In the genomic region with DNA sequence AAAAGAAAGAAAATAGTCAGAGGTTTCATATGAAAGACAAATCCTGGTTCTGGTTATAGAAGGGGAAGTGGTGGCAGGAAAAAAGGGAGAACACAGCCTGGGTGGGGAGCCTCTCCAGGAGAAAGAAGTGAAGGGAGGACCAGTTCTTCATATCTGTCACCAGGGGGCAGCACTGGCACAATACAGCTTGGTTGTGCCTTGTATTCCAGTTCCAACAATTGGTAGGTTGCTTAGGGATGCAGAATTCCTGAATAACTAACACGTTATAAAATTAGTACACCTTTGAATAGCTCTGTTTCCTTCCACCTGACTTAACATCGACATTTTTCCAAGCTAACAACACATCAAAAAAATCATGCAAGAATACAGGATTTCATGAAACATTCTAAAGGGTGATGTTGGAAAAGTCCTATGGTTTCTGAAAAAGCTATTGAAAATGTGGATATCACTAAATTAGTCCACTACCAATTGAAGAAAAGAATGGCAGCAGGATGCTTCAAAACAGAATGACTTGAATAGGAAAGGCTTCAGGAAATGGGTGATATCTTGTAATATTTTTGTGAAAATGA, we compare ENCODE assay signal across 11 cellular contexts. TPM values are rescaled to one million over a fixed set of nuclear protein-coding genes. Genes with fewer than 3 reads are reported as not detected.
A peak's percentile ranks its signal among the peaks of the same experiment; 100 is the strongest.
DNase-seq lines count a peak whose midpoint lies in the region; ATAC-seq, FAIRE-seq and TF ChIP-seq lines count a peak whose summit lies in the region.
"Had no signal": no experiment of that assay in that cellular context is flagged by ENCODE, and none has a peak within 500 bp of the region (broad histone marks: within the 10 kb centered on the region; RNA-seq: fewer than 3 reads in every experiment).

No MANE protein-coding gene starts in this region.

- DNase-seq in A673 (ENCODE audit: low spot score): no peak
- DNase-seq in GM12864 (ENCODE audit: low read depth): no peak
- DNase-seq in PC-9: no peak
- DNase-seq in foreskin keratinocyte: no peak
- DNase-seq in GM10248 (ENCODE audit: extremely low spot score): no peak
- no peak for DNase-seq in D721Med (ENCODE audit: insufficient read length, low spot score)
- DNase-seq: DMS79 treated with DMSO at 0.1 percent for 48 hours, NCI-H1092 had no signal

- H2AFZ ChIP-seq in PC-9: no peak overlapping the region

- FAIRE-seq in D721Med (lab: Jason Lieb, UNC): no peak

- H3K4me1 ChIP-seq in A673 (ENCODE audit: insufficient read depth, low read length, poor library complexity, severe bottlenecking) (no peaks in the 10 kb centered on the region), PC-9 (replicated peaks; ENCODE audit: insufficient read depth) (no peaks in the 10 kb centered on the region), foreskin keratinocyte (no peaks in the 10 kb centered on the region)

- no peaks in the 10 kb centered on the region for H3K79me2 ChIP-seq in PC-9 (ENCODE audit: low read depth)

- H3K4me3 ChIP-seq in A673 (ENCODE audit: low read depth, low read length, poor library complexity, severe bottlenecking) (no peak overlapping the region), GM12864 (ENCODE audit: low read depth, low read length) (no peak overlapping the region), PC-9 (no peak overlapping the region)

- intact Hi-C loops in A673 (cut with micrococcal nuclease; ENCODE audit: unreplicated experiment): no loop called here
- intact Hi-C loops in PC-9 (cut with micrococcal nuclease; ENCODE audit: unreplicated experiment): no loop called here

- ATAC-seq in foreskin keratinocyte: no peak
- ATAC-seq in GM18519 (IDR thresholded peaks at IDR 0.05; ENCODE audit: low FRiP score, unreplicated experiment): no peak
- ATAC-seq in HG02642 (IDR thresholded peaks at IDR 0.05; ENCODE audit: poor library complexity, unreplicated experiment): no peak

- H3K27me3 ChIP-seq in A673 (replicated peaks; ENCODE audit: insufficient read depth, low read depth, low read length, poor library complexity): no peaks in the 10 kb centered on the region
- H3K27me3 ChIP-seq in PC-9 (ENCODE audit: insufficient read depth, low read depth): no peaks in the 10 kb centered on the region
- peaks cover 6% of the 10 kb centered on the region for H3K27me3 ChIP-seq in foreskin keratinocyte

- POLR2A ChIA-PET in A673 (lab: Charles Lee; ENCODE audit: low non-redundant PET): interaction anchor here (0.5 kb wide), 1 partner anchor 81 kb away, joined by 3 read pairs; no protein-coding TSS in a partner anchor
- POLR2A ChIA-PET in PC-9 (lab: Charles Lee; ENCODE audit: unreplicated experiment): no interaction called here
- POLR2A ChIA-PET in GM10248 (lab: Yijun Ruan, JAX): no interaction called here

- CTCF ChIA-PET in A673 (lab: Charles Lee): no interaction called here
- CTCF ChIA-PET in PC-9 (lab: Charles Lee): no interaction called here
- CTCF ChIA-PET in GM10248 (lab: Yijun Ruan, JAX): interaction anchor here (1.2 to 2.9 kb wide), 3 partner anchors 10 to 50 kb away, joined by 3 to 17 read pairs (median 7); no protein-coding TSS in a partner anchor

- no peaks in the 10 kb centered on the region for H3K9me2 ChIP-seq in PC-9 (ENCODE audit: insufficient read depth)

- peak; percentile 48 for TF ChIP-seq CTCF in A673 (conservative IDR thresholded peaks at IDR 0.05; ENCODE audit: low read depth, low read length)
- peak; percentile 58 for TF ChIP-seq CTCF in GM12864 (IDR thresholded peaks at IDR 0.05; ENCODE audit: low read depth, low read length, missing control alignments)
- TF ChIP-seq CTCF in PC-9 (conservative IDR thresholded peaks at IDR 0.05): peak; percentile 63
- TF ChIP-seq CTCF in foreskin keratinocyte (conservative IDR thresholded peaks at IDR 0.05): peak; percentile 54
- no peak for TF ChIP-seq CTCF in GM10248 (IDR thresholded peaks at IDR 0.05; ENCODE audit: control extremely low read depth, extremely low read depth, low read depth, missing control alignments)
- TF ChIP-seq CTCF in D721Med (IDR thresholded peaks at IDR 0.05; ENCODE audit: insufficient read depth, missing control alignments): no peak

- H3K9me3 ChIP-seq in A673 (ENCODE audit: low read depth, low read length, poor library complexity, severe bottlenecking): peaks cover 13% of the 10 kb centered on the region
- peaks cover 5% of the 10 kb centered on the region; the same call in 1 of the 2 replicates for H3K9me3 ChIP-seq in PC-9 (ENCODE audit: insufficient read depth, low read depth)

- no peaks in the 10 kb centered on the region for H3F3A ChIP-seq in PC-9 (ENCODE audit: insufficient read depth, low read depth)

- no peak overlapping the region for H3K4me2 ChIP-seq in PC-9

- no peaks in the 10 kb centered on the region for H4K20me1 ChIP-seq in PC-9 (ENCODE audit: insufficient read depth)

- BruUV-seq in A673 (replicated peaks; lab: Mats Ljungman, UMichigan) (no TSS peak), PC-9 (replicated peaks; lab: Mats Ljungman, UMichigan) (no TSS peak)

- H3K36me3 ChIP-seq in A673 (ENCODE audit: insufficient read depth, low read length, poor library complexity, severe bottlenecking) (no peaks in the 10 kb centered on the region), PC-9 (ENCODE audit: low read depth) (no peaks in the 10 kb centered on the region)

- H3K27ac ChIP-seq in A673 (ENCODE audit: low read depth, low read length, poor library complexity, severe bottlenecking) (no peak overlapping the region), PC-9 (no peak overlapping the region), foreskin keratinocyte (no peak overlapping the region)

RNA-seq across cellular contexts. Expression of a gene that starts 52.9 kb away (rescaled TPM):
- total RNA-seq in A673 (2021) (not detected in 2 replicates), PC-9 (2021) (2.2 TPM in 2 replicates), foreskin keratinocyte (not detected in 2 replicates)
- polyA plus RNA-seq in foreskin keratinocyte: not detected in 2 replicates
- total RNA-seq: activated T-helper 2 cell treated with anti-CD3 and anti-CD28 coated beads, Interferon-gamma antibody, Interleukin-2, Interleukin-4, amounts not matched to agents 10 μg/mL and 5 μg/mL and 100 μg/mL, durations not matched to agents 14 hours and 24 hours and 36 hours had no signal

Comparison
In these comparisons a context has a peak if more than half of its experiments do, and no peak if none do; other contexts are left out.
1. CTCF ChIP-seq: peak in A673 (single experiment), GM12864 (single experiment), PC-9 (single experiment) and foreskin keratinocyte (single experiment); none in GM10248 (single experiment) and D721Med (single experiment).